In the genomic region with DNA sequence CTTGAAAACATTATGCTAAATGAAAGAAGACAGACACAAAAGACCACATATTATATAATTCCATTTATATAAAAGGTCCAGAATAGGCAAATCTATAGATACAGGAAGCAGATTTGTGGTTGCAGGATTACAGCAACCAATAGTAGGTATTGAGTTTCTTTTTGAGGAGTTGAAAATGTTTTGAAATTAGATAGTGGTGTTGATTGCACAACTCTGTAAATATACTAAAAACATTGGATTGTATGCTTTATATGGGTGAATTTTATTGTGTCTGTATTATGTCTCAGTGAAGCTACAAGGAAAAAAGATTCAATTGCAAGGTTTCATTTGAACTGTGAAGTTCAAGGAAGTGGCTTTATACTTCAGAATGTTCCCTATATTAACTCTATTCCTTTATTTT, we compare ENCODE assay signal across 1 cellular context.
A peak's percentile ranks its signal among the peaks of the same experiment; 100 is the strongest.
TF ChIP-seq lines count a peak whose summit lies in the region.

No MANE protein-coding gene starts in this region.

TF ChIP-seq in IMR-90, 13 proteins besides CTCF, POLR2A, EP300 and RAD21:
- peak; percentile 82 for TF ChIP-seq CEBPB (IDR thresholded peaks at IDR 0.05; ENCODE audit: low read depth, low read length)
- no peak for TF ChIP-seq RFX5 (IDR thresholded peaks at IDR 0.05; ENCODE audit: low read depth, low read length)
